1 cellular context compared by ENCODE assay signal in the genomic region with DNA sequence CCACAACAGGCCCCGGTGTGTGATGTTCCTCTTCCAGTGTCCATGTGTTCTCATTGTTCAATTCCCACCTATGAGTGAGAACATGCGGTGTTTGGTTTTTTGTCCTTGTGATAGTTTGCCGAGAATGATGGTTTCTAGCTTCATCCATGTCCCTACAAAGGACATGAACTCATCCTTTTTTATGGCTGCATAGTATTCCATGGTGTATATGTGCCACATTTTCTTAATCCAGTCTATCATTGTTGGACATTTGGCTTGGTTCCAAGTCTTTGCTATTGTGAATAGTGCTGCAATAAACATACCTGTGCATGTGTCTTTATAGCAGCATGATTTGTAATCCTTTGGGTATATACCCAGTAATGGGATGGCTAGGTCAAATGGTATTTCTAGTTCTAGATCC. TPM values are rescaled to one million over a fixed set of nuclear protein-coding genes. Genes with fewer than 3 reads are reported as not detected.
"Had no signal": no experiment of that assay in that cellular context is flagged by ENCODE, and none has a peak within 500 bp of the region (broad histone marks: within the 10 kb centered on the region; RNA-seq: fewer than 3 reads in every experiment).

No MANE protein-coding gene starts in this region.

RNA-seq across cellular contexts. Expression of gene LYPD6, which starts 11.8 kb away (rescaled TPM):
- total RNA-seq: GM12878 had no signal
- polyA plus RNA-seq: GM12878 had no signal
